Comparison of ENCODE assay signal across 26 cellular contexts in the genomic region with DNA sequence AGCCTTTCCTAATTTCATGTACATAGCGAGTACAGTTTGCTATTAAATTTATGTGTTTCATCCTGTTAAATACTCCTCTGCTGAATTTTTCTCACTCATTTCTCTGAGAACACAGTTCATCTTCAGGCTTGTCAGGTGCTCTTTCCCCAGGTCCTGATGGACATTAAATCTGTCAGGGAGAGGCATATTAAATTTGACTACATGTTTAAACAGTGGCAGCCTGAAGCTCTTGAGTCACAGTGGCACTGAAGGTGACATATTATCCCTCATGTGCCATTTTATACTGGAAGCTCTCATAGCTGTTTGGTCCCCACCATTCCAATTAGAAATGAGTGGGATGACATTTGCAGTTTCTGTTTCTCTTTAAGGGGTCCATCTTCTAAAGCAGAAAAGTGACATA.
"Had no signal": no experiment of that assay in that cellular context is flagged by ENCODE, and none has a peak within 500 bp of the region (broad histone marks: within the 10 kb centered on the region; RNA-seq: fewer than 3 reads in every experiment).

No MANE protein-coding gene starts in this region.

- H3K36me3 ChIP-seq: neural progenitor cell, ovary, right lobe of liver, sigmoid colon, stomach, thoracic aorta, thyroid gland, tibial nerve, upper lobe of left lung, vagina had no signal

- H3K9me3 ChIP-seq: ovary, psoas muscle, right lobe of liver, sigmoid colon, stomach, thoracic aorta, thyroid gland, tibial nerve, upper lobe of left lung, vagina had no signal

- H3K79me2 ChIP-seq: parathyroid adenoma had no signal

- H3K27ac ChIP-seq: neural progenitor cell, ovary, parathyroid adenoma, psoas muscle, right lobe of liver, sigmoid colon, stomach, thoracic aorta, thyroid gland, tibial nerve, upper lobe of left lung, vagina had no signal

- H3K4me2 ChIP-seq: neural progenitor cell had no signal

- FAIRE-seq: small intestine, urothelium cell line had no signal

- H3K9ac ChIP-seq: neural progenitor cell, parathyroid adenoma had no signal

- DNase-seq: naive thymus-derived CD8-positive, alpha-beta T cell; nephron progenitor cell; occipital lobe; ovary; posterior cingulate gyrus; psoas muscle; right cardiac atrium; right lobe of liver; sigmoid colon; small intestine; stimulated activated CD4-positive, alpha-beta T cell treated with anti-CD3 and anti-CD28 coated beads, Interleukin-15, amount 100 ng/mL, for 24 hours; stimulated activated CD4-positive, alpha-beta T cell treated with anti-CD3 and anti-CD28 coated beads, Interleukin-2, amount 100 ng/mL, for 24 hours; stimulated activated CD4-positive, alpha-beta T cell treated with anti-CD3 and anti-CD28 coated beads, Interleukin-2, amount 100 ng/mL, for 48 hours; stimulated activated CD4-positive, alpha-beta T cell treated with anti-CD3 and anti-CD28 coated beads, Interleukin-4, amount 100 ng/mL, for 24 hours; stimulated activated naive B cell treated with anti-CD40 and anti-IgM and Interleukin-4, amounts not matched to agents 10 μg/mL and 1 μg/mL and 100 μg/mL, for 72 hours; stimulated activated naive CD4-positive, alpha-beta T cell treated with Interleukin-2 at 50 U/mL for 16 hours; stomach; thyroid gland; trophoblast cell; upper lobe of left lung had no signal

- H2AFZ ChIP-seq: neural progenitor cell, parathyroid adenoma had no signal

- H3K4me3 ChIP-seq: neural progenitor cell, ovary, psoas muscle, right lobe of liver, sigmoid colon, stomach, thoracic aorta, thyroid gland, tibial nerve, upper lobe of left lung, vagina had no signal

- H3K27me3 ChIP-seq: neural progenitor cell, ovary, right lobe of liver, sigmoid colon, stomach, thyroid gland, tibial nerve, upper lobe of left lung, vagina had no signal
